Comparison of ENCODE assay signal across 8 cellular contexts in the genomic region with DNA sequence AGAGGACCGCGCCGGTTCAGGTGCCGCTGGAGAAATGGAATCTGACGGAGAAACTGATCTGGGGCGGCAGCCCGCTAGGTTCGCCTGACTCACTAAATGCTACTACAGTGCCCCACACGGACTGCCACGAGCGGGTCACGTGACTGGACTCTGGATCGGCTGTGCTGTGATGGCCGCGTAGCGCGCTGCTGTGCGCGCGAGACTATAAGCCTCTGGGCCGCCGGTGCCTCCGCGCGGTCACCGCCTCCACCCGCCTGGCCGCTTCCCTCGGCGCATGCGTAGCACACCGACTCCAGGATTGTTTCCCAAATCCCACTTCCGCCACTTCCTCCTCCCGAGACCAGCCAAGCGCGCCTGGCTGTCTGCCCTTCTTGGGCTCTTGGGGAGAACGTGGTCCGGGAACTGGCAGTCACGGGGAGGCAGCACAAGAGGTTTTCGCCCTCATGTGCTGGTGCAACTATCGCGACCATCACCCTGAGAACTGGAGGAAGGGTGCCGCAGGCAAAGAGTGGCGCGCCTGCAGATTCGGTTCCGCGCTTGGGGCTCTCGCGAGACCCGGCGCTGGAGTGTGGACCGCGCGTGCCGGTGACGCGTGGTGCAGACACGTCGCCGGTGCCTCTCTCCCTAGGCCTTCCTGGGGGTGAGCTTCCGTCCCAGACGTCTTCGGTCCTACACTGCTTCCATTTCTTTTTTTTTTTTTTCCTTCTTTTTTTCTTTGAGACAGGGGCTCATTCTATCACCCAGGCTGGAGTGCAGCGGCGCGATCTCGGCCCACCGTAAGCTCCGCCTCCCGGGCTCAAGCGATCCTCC. TPM values are rescaled to one million over a fixed set of nuclear protein-coding genes. Genes with fewer than 3 reads are reported as not detected.
DNase-seq lines count a peak whose midpoint lies in the region; ATAC-seq and TF ChIP-seq lines count a peak whose summit lies in the region.

No MANE protein-coding gene starts in this region.

- H3K27ac ChIP-seq in KMS-11 (peak overlapping the region; percentile 98), Peyer's patch (peak overlapping the region; percentile 89 to 98 (median 96))
- peak overlapping the region; percentile 91 for H3K27ac ChIP-seq in naive thymus-derived CD4-positive, alpha-beta T cell (ENCODE audit: low read depth, low read length)

- peaks cover 3% of the 10 kb centered on the region for H3K27me3 Mint-ChIP-seq in activated T-helper 1 cell treated with anti-CD3 and anti-CD28 coated beads, Interleukin-12 subunit alpha, Interleukin-12 subunit beta, Interleukin-2, Interleukin-4 antibody, amounts not matched to agents 30 ng/mL and 10 ng/mL and 1 ng/mL, durations not matched to agents 14 hours and 24 hours and 36 hours (ENCODE audit: insufficient read depth)
- H3K27me3 Mint-ChIP-seq in naive thymus-derived CD4-positive, alpha-beta T cell = no peaks in the 10 kb centered on the region
- H3K27me3 Mint-ChIP-seq in stimulated activated memory B cell treated with anti-CD40 and anti-IgM and Interleukin-4, amounts not matched to agents 10 μg/mL and 1 μg/mL and 100 μg/mL, for 72 hours = no peaks in the 10 kb centered on the region

- no peaks in the 10 kb centered on the region for H3K9me3 ChIP-seq in Peyer's patch
- H3K9me3 ChIP-seq in naive thymus-derived CD4-positive, alpha-beta T cell (ENCODE audit: control insufficient read depth in 2 of 3, low read length in 3 of 3) = no peaks in the 10 kb centered on the region

- DNase-seq in DMS53 treated with DMSO at 0.1 percent for 48 hours (lab: John Stamatoyannopoulos, UW; ENCODE audit: unreplicated experiment) (peak; percentile 98), Peyer's patch (peak; percentile 97 to 99 (median 98)), fibroblast of gingiva (ENCODE audit: low read depth) (peak; percentile 97)
- peak; percentile 88 for DNase-seq in activated T-helper 1 cell treated with anti-CD3 and anti-CD28 coated beads, Interleukin-12 subunit alpha, Interleukin-12 subunit beta, Interleukin-2, Interleukin-4 antibody, amounts not matched to agents 30 ng/mL and 10 ng/mL and 1 ng/mL, durations not matched to agents 14 hours and 24 hours and 36 hours (ENCODE audit: low spot score)
- DNase-seq in naive thymus-derived CD4-positive, alpha-beta T cell = peak; percentile 71 to 95 (median 90)

- peak; percentile 79 to 83 for TF ChIP-seq POLR2A in Peyer's patch (IDR thresholded peaks at IDR 0.05)

- H4K20me1 ChIP-seq in KMS-11 (ENCODE audit: insufficient read depth) = no peaks in the 10 kb centered on the region

- peaks cover 8% of the 10 kb centered on the region for H3K36me3 Mint-ChIP-seq in activated T-helper 1 cell treated with anti-CD3 and anti-CD28 coated beads, Interleukin-12 subunit alpha, Interleukin-12 subunit beta, Interleukin-2, Interleukin-4 antibody, amounts not matched to agents 30 ng/mL and 10 ng/mL and 1 ng/mL, durations not matched to agents 14 hours and 24 hours and 36 hours (ENCODE audit: low read depth)
- peaks cover 0 to 3% (median 0%) of the 10 kb centered on the region in 5 donors for H3K36me3 Mint-ChIP-seq in naive thymus-derived CD4-positive, alpha-beta T cell
- no peaks in the 10 kb centered on the region for H3K36me3 Mint-ChIP-seq in stimulated activated memory B cell treated with anti-CD40 and anti-IgM and Interleukin-4, amounts not matched to agents 10 μg/mL and 1 μg/mL and 100 μg/mL, for 72 hours

- H3K4me1 ChIP-seq in KMS-11 (ENCODE audit: low read depth, poor library complexity, severe bottlenecking) (peaks cover 19% of the 10 kb centered on the region), Peyer's patch (peaks cover 0 to 7% (median 0%) of the 10 kb centered on the region in 4 donors)
- H3K4me1 ChIP-seq in naive thymus-derived CD4-positive, alpha-beta T cell (ENCODE audit: control insufficient read depth in 2 of 2, insufficient read depth in 2 of 2, low read length in 2 of 2) = peaks cover 0 to 6% of the 10 kb centered on the region in 2 donors

- TF ChIP-seq CTCF in KMS-11 (conservative IDR thresholded peaks at IDR 0.05; ENCODE audit: low read depth, low read length) = no peak
- peak in 2 of 6 experiments; percentile 2 to 4 for TF ChIP-seq CTCF in Peyer's patch (IDR thresholded peaks at IDR 0.05)

- H3K4me3 ChIP-seq in KMS-11 (IDR thresholded peaks at IDR 0.05; ENCODE audit: insufficient read depth, low read depth, low read length) (peak overlapping the region; percentile 25), Peyer's patch (peak overlapping the region; percentile 47 to 82 (median 72))
- peak overlapping the region; percentile 89 for H3K4me3 ChIP-seq in naive thymus-derived CD4-positive, alpha-beta T cell (ENCODE audit: low read length)

- no peaks in the 10 kb centered on the region for H3K27me3 ChIP-seq in KMS-11 (ENCODE audit: insufficient read depth, low read depth)
- H3K27me3 ChIP-seq in Peyer's patch = no peaks in the 10 kb centered on the region
- no peaks in the 10 kb centered on the region for H3K27me3 ChIP-seq in naive thymus-derived CD4-positive, alpha-beta T cell (ENCODE audit: control insufficient read depth in 2 of 2, insufficient read depth in 2 of 2, low read length in 2 of 2)

- peak; percentile 67 for ATAC-seq in GM21723 (IDR thresholded peaks at IDR 0.05; ENCODE audit: unreplicated experiment)
- ATAC-seq in naive thymus-derived CD4-positive, alpha-beta T cell = peak; percentile 90
- ATAC-seq in stimulated activated memory B cell treated with anti-CD40 and anti-IgM and Interleukin-4, amounts not matched to agents 10 μg/mL and 1 μg/mL and 100 μg/mL, for 72 hours = peak; percentile 93

- POLR2A ChIA-PET in naive thymus-derived CD4-positive, alpha-beta T cell (lab: Charles Lee) = interaction anchor here (0.7 to 8.4 kb wide), 20 partner anchors 11 to 673 kb away, joined by 3 to 132 read pairs (median 4); partner anchors contain the start of genes KDM4C, RANBP6 and UHRF2

- peaks cover 7% of the 10 kb centered on the region; the same call in 1 of the 2 replicates for H3K79me2 ChIP-seq in KMS-11 (ENCODE audit: insufficient read depth, low read depth)

- intact Hi-C loops in activated T-helper 1 cell treated with anti-CD3 and anti-CD28 coated beads, Interleukin-12 subunit alpha, Interleukin-12 subunit beta, Interleukin-2, Interleukin-4 antibody, amounts not matched to agents 30 ng/mL and 10 ng/mL and 1 ng/mL, durations not matched to agents 14 hours and 24 hours and 36 hours (cut with micrococcal nuclease) = loop anchor here (1.0 to 5.0 kb wide), 12 partner anchors 23 to 1694 kb away; partner anchors contain the start of genes ERMP1, GLDC, JAK2 and KDM4C
- intact Hi-C loops in naive thymus-derived CD4-positive, alpha-beta T cell (cut with micrococcal nuclease) = loop anchor here (1.0 to 10.0 kb wide), 19 partner anchors 14 to 1697 kb away; partner anchors contain the start of genes KDM4C (in 2 of the 2), UHRF2 (in 2 of the 2), CD274 (in 1 of the 2) and DMAC1 (in 1 of the 2)

- H3K4me3 Mint-ChIP-seq in activated T-helper 1 cell treated with anti-CD3 and anti-CD28 coated beads, Interleukin-12 subunit alpha, Interleukin-12 subunit beta, Interleukin-2, Interleukin-4 antibody, amounts not matched to agents 30 ng/mL and 10 ng/mL and 1 ng/mL, durations not matched to agents 14 hours and 24 hours and 36 hours = peak overlapping the region; percentile 94
- H3K4me3 Mint-ChIP-seq in naive thymus-derived CD4-positive, alpha-beta T cell = peak overlapping the region; percentile 88 to 98 (median 95)
- peak overlapping the region; percentile 99 for H3K4me3 Mint-ChIP-seq in stimulated activated memory B cell treated with anti-CD40 and anti-IgM and Interleukin-4, amounts not matched to agents 10 μg/mL and 1 μg/mL and 100 μg/mL, for 72 hours

- peak overlapping the region; percentile 99 for H3K27ac Mint-ChIP-seq in activated T-helper 1 cell treated with anti-CD3 and anti-CD28 coated beads, Interleukin-12 subunit alpha, Interleukin-12 subunit beta, Interleukin-2, Interleukin-4 antibody, amounts not matched to agents 30 ng/mL and 10 ng/mL and 1 ng/mL, durations not matched to agents 14 hours and 24 hours and 36 hours
- peak overlapping the region; percentile 97 to 100 (median 99) for H3K27ac Mint-ChIP-seq in naive thymus-derived CD4-positive, alpha-beta T cell
- H3K27ac Mint-ChIP-seq in stimulated activated memory B cell treated with anti-CD40 and anti-IgM and Interleukin-4, amounts not matched to agents 10 μg/mL and 1 μg/mL and 100 μg/mL, for 72 hours = peak overlapping the region; percentile 100

- H3K9ac ChIP-seq in KMS-11 = peak overlapping the region; percentile 97

- peaks cover 24% of the 10 kb centered on the region for H3K4me1 Mint-ChIP-seq in activated T-helper 1 cell treated with anti-CD3 and anti-CD28 coated beads, Interleukin-12 subunit alpha, Interleukin-12 subunit beta, Interleukin-2, Interleukin-4 antibody, amounts not matched to agents 30 ng/mL and 10 ng/mL and 1 ng/mL, durations not matched to agents 14 hours and 24 hours and 36 hours (ENCODE audit: low read depth)
- H3K4me1 Mint-ChIP-seq in naive thymus-derived CD4-positive, alpha-beta T cell = peaks cover 7 to 31% (median 20%) of the 10 kb centered on the region in 7 donors
- H3K4me1 Mint-ChIP-seq in stimulated activated memory B cell treated with anti-CD40 and anti-IgM and Interleukin-4, amounts not matched to agents 10 μg/mL and 1 μg/mL and 100 μg/mL, for 72 hours = peaks cover 29% of the 10 kb centered on the region

- CTCF ChIA-PET in naive thymus-derived CD4-positive, alpha-beta T cell (lab: Charles Lee) = interaction anchor here (0.5 to 1.3 kb wide), 4 partner anchors 10 to 326 kb away, joined by 3 to 5 read pairs (median 3); partner anchors contain the start of gene KDM4C

- H3K4me2 ChIP-seq in KMS-11 = peak overlapping the region; percentile 65; the same call in 1 of the 2 replicates

- H2AFZ ChIP-seq in KMS-11 (ENCODE audit: low read depth) = peak overlapping the region; percentile 65

- H3K36me3 ChIP-seq in KMS-11 (ENCODE audit: insufficient read depth) (no peaks in the 10 kb centered on the region), Peyer's patch (no peaks in the 10 kb centered on the region)
- no peaks in the 10 kb centered on the region for H3K36me3 ChIP-seq in naive thymus-derived CD4-positive, alpha-beta T cell (ENCODE audit: control insufficient read depth in 2 of 3, insufficient read depth in 3 of 3, low read length in 3 of 3)

- H3K9me3 Mint-ChIP-seq in activated T-helper 1 cell treated with anti-CD3 and anti-CD28 coated beads, Interleukin-12 subunit alpha, Interleukin-12 subunit beta, Interleukin-2, Interleukin-4 antibody, amounts not matched to agents 30 ng/mL and 10 ng/mL and 1 ng/mL, durations not matched to agents 14 hours and 24 hours and 36 hours = no peaks in the 10 kb centered on the region
- H3K9me3 Mint-ChIP-seq in naive thymus-derived CD4-positive, alpha-beta T cell = no peaks in the 10 kb centered on the region
- H3K9me3 Mint-ChIP-seq in stimulated activated memory B cell treated with anti-CD40 and anti-IgM and Interleukin-4, amounts not matched to agents 10 μg/mL and 1 μg/mL and 100 μg/mL, for 72 hours = no peaks in the 10 kb centered on the region

RNA-seq across cellular contexts. Expression of gene GLDC, which starts 35.8 kb away (rescaled TPM):
- 1 to 10 TPM in 1 of 4 donors, under 1 TPM in 1, not detected in 2; 0.27 to 2.5 TPM for total RNA-seq in Peyer's patch
- 1.4 and 1.8 TPM in 2 replicates for total RNA-seq in activated T-helper 1 cell treated with anti-CD3 and anti-CD28 coated beads, Interleukin-12 subunit alpha, Interleukin-12 subunit beta, Interleukin-2, Interleukin-4 antibody, amounts not matched to agents 30 ng/mL and 10 ng/mL and 1 ng/mL, durations not matched to agents 14 hours and 24 hours and 36 hours
- total RNA-seq in naive thymus-derived CD4-positive, alpha-beta T cell = 1 to 10 TPM in 2 of 5 experiments, under 1 TPM in 1, not detected in 2; 0.56 to 2.2 (median 2.0) TPM
- polyA plus RNA-seq in naive thymus-derived CD4-positive, alpha-beta T cell = not detected

Comparison
In these comparisons a context has a peak if more than half of its experiments do, and no peak if none do; other contexts are left out.
1. Peak in every context shown above with its lines: DNase-seq, ATAC-seq, H3K4me3 ChIP-seq and H3K27ac ChIP-seq.
2. H3K4me3 ChIP-seq: peak in every context shown above with its lines; median percentile 89 in naive thymus-derived CD4-positive, alpha-beta T cell; 72 in Peyer's patch; 25 in KMS-11.